ENCODE assay signal across 11 cellular contexts in genomic region chr13:76874466-76874865, GRCh38. TPM values are rescaled to one million over a fixed set of nuclear protein-coding genes. Genes with fewer than 3 reads are reported as not detected.
DNase-seq lines count a peak whose midpoint lies in the region; ATAC-seq and TF ChIP-seq lines count a peak whose summit lies in the region.
"Had no signal": no experiment of that assay in that cellular context is flagged by ENCODE, and none has a peak within 500 bp of the region (broad histone marks: within the 10 kb centered on the region; RNA-seq: fewer than 3 reads in every experiment).

No MANE protein-coding gene starts in this region.

- no TSS peak for BruUV-seq in Calu3 (replicated peaks; lab: Mats Ljungman, UMichigan)

- no peaks in the 10 kb centered on the region for H3K36me3 ChIP-seq in tibial nerve
- H3K36me3 ChIP-seq in ovary = no peaks in the 10 kb centered on the region

- peak in 1 of 2 donors; percentile 18 for TF ChIP-seq EP300 in tibial nerve (IDR thresholded peaks at IDR 0.05)
- no peak for TF ChIP-seq EP300 in ovary (IDR thresholded peaks at IDR 0.05)

- H3K27me3 ChIP-seq in tibial nerve (no peaks in the 10 kb centered on the region), ovary (no peaks in the 10 kb centered on the region)

- peak overlapping the region in 1 of 4 donors; percentile 23 for H3K4me3 ChIP-seq in tibial nerve
- no peak overlapping the region for H3K4me3 ChIP-seq in ovary

- no peak overlapping the region for H3K27ac Mint-ChIP-seq in Calu3 (ENCODE audit: unreplicated experiment)
- H3K27ac Mint-ChIP-seq in mesothelial cell of epicardium = no peak overlapping the region

- H3K36me3 Mint-ChIP-seq in Calu3 (ENCODE audit: insufficient read depth, unreplicated experiment) (no peaks in the 10 kb centered on the region), mesothelial cell of epicardium (no peaks in the 10 kb centered on the region)

- H3K4me1 ChIP-seq in tibial nerve = peaks cover 0 to 53% (median 14%) of the 10 kb centered on the region in 4 donors
- H3K4me1 ChIP-seq in ovary (ENCODE audit: insufficient read depth) = no peaks in the 10 kb centered on the region

- intact Hi-C loops in ovary (cut with DNase I) = no loop called here
- intact Hi-C loops in Calu3 (cut with micrococcal nuclease; ENCODE audit: unreplicated experiment) = no loop called here

- TF ChIP-seq POLR2A in tibial nerve (IDR thresholded peaks at IDR 0.05) (no peak), ovary (IDR thresholded peaks at IDR 0.05) (no peak)

- 58% methylated on average over 2 of the region's 2 CpGs for WGBS in tibial nerve, 2 donors
- WGBS in ovary, 3 donors = 43 to 66% (median 46%) methylated on average over 2 of the region's 2 CpGs

- H3K27me3 Mint-ChIP-seq in Calu3 (ENCODE audit: unreplicated experiment) = no peaks in the 10 kb centered on the region
- H3K27me3 Mint-ChIP-seq in mesothelial cell of epicardium (ENCODE audit: low read depth) = peaks cover 22% of the 10 kb centered on the region

- CTCF ChIA-PET in Calu3 (lab: Charles Lee) = no interaction called here

- TF ChIP-seq CTCF in tibial nerve (IDR thresholded peaks at IDR 0.05) (no peak), ovary (IDR thresholded peaks at IDR 0.05) (no peak), Calu3 (IDR thresholded peaks at IDR 0.05; ENCODE audit: unreplicated experiment) (no peak), mesothelial cell of epicardium (IDR thresholded peaks at IDR 0.05; ENCODE audit: unreplicated experiment) (no peak)

- H3K4me1 Mint-ChIP-seq in Calu3 (ENCODE audit: low read depth, unreplicated experiment) (no peaks in the 10 kb centered on the region), mesothelial cell of epicardium (no peaks in the 10 kb centered on the region)

- DNase-seq in tibial nerve (ENCODE audit: low spot score in 2 of 2) (no peak), ovary (no peak), Calu3 (no peak), mesothelial cell of epicardium (ENCODE audit: low spot score in 2 of 2, unreplicated experiment in 2 of 2) (no peak)
- DNase-seq: cerebellar nuclear complex, foreskin fibroblast, GOT3, posterior cingulate gyrus had no signal

- ATAC-seq in GM19351 (IDR thresholded peaks at IDR 0.05; ENCODE audit: unreplicated experiment) (peak; percentile 84), HG02798 (IDR thresholded peaks at IDR 0.05; ENCODE audit: poor library complexity, unreplicated experiment) (peak; percentile 63), HG03575 (IDR thresholded peaks at IDR 0.05; ENCODE audit: extremely low read depth, insufficient number of reproducible peaks, low FRiP score, unreplicated experiment) (peak; percentile 82)

- H3K4me3 Mint-ChIP-seq in Calu3 (ENCODE audit: low read depth, unreplicated experiment) (no peak overlapping the region), mesothelial cell of epicardium (no peak overlapping the region)

- H3K9me3 ChIP-seq in tibial nerve (no peaks in the 10 kb centered on the region), ovary (no peaks in the 10 kb centered on the region)

- H3K27ac ChIP-seq in tibial nerve = peak overlapping the region in 3 of 4 donors; percentile 66 to 85 (median 79)
- no peak overlapping the region for H3K27ac ChIP-seq in ovary

- H3K9me3 Mint-ChIP-seq in Calu3 (ENCODE audit: low read depth, unreplicated experiment) = no peaks in the 10 kb centered on the region
- H3K9me3 Mint-ChIP-seq in mesothelial cell of epicardium = no peaks in the 10 kb centered on the region

RNA-seq across cellular contexts. Expression of gene KCTD12, which starts 11.7 kb away (rescaled TPM):
- 100 to 1,000 TPM; 126 to 217 (median 159) TPM for total RNA-seq in tibial nerve
- 10 to 100 TPM; 44.1 to 91.8 (median 84.4) TPM for total RNA-seq in ovary
- 10 to 100 TPM; 52.3 to 68.5 TPM for polyA plus RNA-seq in ovary
- total RNA-seq in Calu3 (2022) = 2.8 and 3.7 TPM in 2 replicates
- total RNA-seq in mesothelial cell of epicardium = 121 to 142 TPM (median 142 TPM) in 3 replicates

Comparison
In these comparisons a context has a peak if more than half of its experiments do, and no peak if none do; other contexts are left out.
1. H3K27ac ChIP-seq: peak in tibial nerve (3 of 4); none in ovary (0 of 2).
2. Peak in every context shown above with its lines, with median percentiles within 50 percentile points of each other: ATAC-seq.